ENCODE assay signal across 20 cellular contexts in genomic region chr3:48692551-48692950, GRCh38. TPM values are rescaled to one million over a fixed set of nuclear protein-coding genes. Genes with fewer than 3 reads are reported as not detected.
DNase-seq lines count a peak whose midpoint lies in the region; ATAC-seq and TF ChIP-seq lines count a peak whose summit lies in the region.
"Had no signal": no experiment of that assay in that cellular context is flagged by ENCODE, and none has a peak within 500 bp of the region (broad histone marks: within the 10 kb centered on the region; RNA-seq: fewer than 3 reads in every experiment).

No MANE protein-coding gene starts in this region.

- intact Hi-C loops in breast epithelium (cut with DNase I; ENCODE audit: low total_unique reads): no loop called here
- intact Hi-C loops in lower lobe of right lung (cut with DNase I): no loop called here

- no peak overlapping the region for H3K4me3 ChIP-seq in SJCRH30
- peak overlapping the region in 2 of 3 donors; percentile 55 to 67 for H3K4me3 ChIP-seq in breast epithelium
- no peak overlapping the region for H3K4me3 ChIP-seq in lower lobe of right lung

- no peaks in the 10 kb centered on the region for H3K9me3 ChIP-seq in SJCRH30 (replicated peaks)
- no peaks in the 10 kb centered on the region for H3K9me3 ChIP-seq in breast epithelium
- H3K9me3 ChIP-seq in lower lobe of right lung: no peaks in the 10 kb centered on the region
- H3K9me3 ChIP-seq: BE2C had no signal

- no peak for ATAC-seq in lower lobe of right lung
- ATAC-seq in HG03025 (IDR thresholded peaks at IDR 0.05; ENCODE audit: low FRiP score, unreplicated experiment): no peak
- ATAC-seq in GM21360 (IDR thresholded peaks at IDR 0.05; ENCODE audit: unreplicated experiment): no peak
- ATAC-seq: left ventricle myocardium superior; natural killer cell treated with Interleukin-12 subunit alpha and Interleukin-12 subunit beta and Interleukin-15 and Interleukin-18, amount 100 ng/mL, for 72 hours had no signal

- peaks cover 82% of the 10 kb centered on the region for H3K36me3 ChIP-seq in SJCRH30
- peaks cover 8% of the 10 kb centered on the region for H3K36me3 ChIP-seq in breast epithelium
- peaks cover 84% of the 10 kb centered on the region for H3K36me3 ChIP-seq in lower lobe of right lung

- TF ChIP-seq POLR2A in breast epithelium (IDR thresholded peaks at IDR 0.05): no peak

- DNase-seq in SJCRH30: peak in 1 of 2 experiments; percentile 35
- DNase-seq in breast epithelium (ENCODE audit: low spot score in 2 of 2): no peak
- no peak for DNase-seq in lower lobe of right lung
- DNase-seq in superior temporal gyrus (ENCODE audit: extremely low spot score): peak; percentile 72
- DNase-seq in SKM-1 treated with dmso at 0.1 percent for 144 hours (lab: John Stamatoyannopoulos, UW; ENCODE audit: unreplicated experiment): no peak
- DNase-seq: activated CD4-positive, CD25-positive, alpha-beta regulatory T cell treated with anti-CD3 and anti-CD28 coated beads, Interleukin-2, amount 50 U/mL, for 72 hours; activated CD8-positive, alpha-beta memory T cell treated with anti-CD3 and anti-CD28 coated beads, Interleukin-2, amount 50 U/mL, for 48 hours; activated naive CD4-positive, alpha-beta T cell treated with anti-CD3 and anti-CD28 coated beads for 36 hours; BE2C; brain microvascular endothelial cell; effector CD4-positive, alpha-beta T cell; GF-D8; Kasumi-1; left ventricle myocardium superior; NCI-H1436; NCI-H446; SIG-M5 had no signal

- no peaks in the 10 kb centered on the region for H3K27me3 ChIP-seq in SJCRH30
- no peaks in the 10 kb centered on the region for H3K27me3 ChIP-seq in breast epithelium
- H3K27me3 ChIP-seq in lower lobe of right lung (ENCODE audit: low read depth): no peaks in the 10 kb centered on the region
- H3K27me3 ChIP-seq: BE2C, brain microvascular endothelial cell had no signal

- peak overlapping the region; percentile 25; the same call in 1 of the 2 replicates for H3K27ac ChIP-seq in SJCRH30
- peak overlapping the region; percentile 62 to 82 for H3K27ac ChIP-seq in breast epithelium
- peak overlapping the region; percentile 79 for H3K27ac ChIP-seq in lower lobe of right lung
- H3K27ac ChIP-seq: brain microvascular endothelial cell had no signal

- TF ChIP-seq CTCF in breast epithelium (IDR thresholded peaks at IDR 0.05) (no peak), lower lobe of right lung (IDR thresholded peaks at IDR 0.05) (no peak)

- H3K4me1 ChIP-seq in SJCRH30 (no peaks in the 10 kb centered on the region), breast epithelium (peaks cover 0 to 13% of the 10 kb centered on the region in 2 donors), lower lobe of right lung (peaks cover 33% of the 10 kb centered on the region)
- H3K4me1 ChIP-seq: BE2C had no signal

RNA-seq across cellular contexts. Expression of gene NCKIPSD, which starts 6.8 kb away (rescaled TPM):
- total RNA-seq in SJCRH30 (2014; rRNA removed; shearing (Covaris generic)): 11.8 and 13.7 TPM in 2 replicates
- total RNA-seq in breast epithelium (10 to 100 TPM; 31.8 to 40.3 (median 36.4) TPM), lower lobe of right lung (20.7 TPM)

RNA-seq across cellular contexts. Expression of gene IP6K2, which starts 24.5 kb away (rescaled TPM):
- total RNA-seq in SJCRH30 (2014; rRNA removed; shearing (Covaris generic)): 61.2 and 67.3 TPM in 2 replicates
- total RNA-seq in breast epithelium (100 to 1,000 TPM in 2 of 3 donors, 10 to 100 TPM in 1; 84.0 to 185 (median 126) TPM), lower lobe of right lung (56.3 TPM)

RNA-seq across cellular contexts. Expression of gene CELSR3, which starts 29.9 kb away (rescaled TPM):
- total RNA-seq in SJCRH30 (2014; rRNA removed; shearing (Covaris generic)): 1.1 and 1.7 TPM in 2 replicates
- total RNA-seq in breast epithelium: 1 to 10 TPM in 2 of 3 donors, under 1 TPM in 1; 0.88 to 1.3 (median 1.1) TPM
- total RNA-seq in lower lobe of right lung: 1.0 TPM

RNA-seq across cellular contexts. Expression of gene SLC26A6, which starts 57.3 kb away (rescaled TPM):
- 14.8 and 18.9 TPM in 2 replicates for total RNA-seq in SJCRH30 (2014; rRNA removed; shearing (Covaris generic))
- 10 to 100 TPM; 12.6 to 21.6 (median 16.0) TPM for total RNA-seq in breast epithelium
- 20.8 TPM for total RNA-seq in lower lobe of right lung

Comparison
In these comparisons a context has a peak if more than half of its experiments do, and no peak if none do; other contexts are left out.
1. H3K27ac ChIP-seq: peak in every context shown above with its lines; median percentile 79 in lower lobe of right lung; 72 in breast epithelium; 25 in SJCRH30.
2. H3K4me3 ChIP-seq: peak in breast epithelium (2 of 3); none in SJCRH30 (single experiment) and lower lobe of right lung (single experiment).